In genomic region chr6:53066059-53066406, GRCh38 we compare ENCODE assay signal across 8 cellular contexts. TPM values are rescaled to one million over a fixed set of nuclear protein-coding genes. Genes with fewer than 3 reads are reported as not detected.
DNase-seq lines count a peak whose midpoint lies in the region; ATAC-seq and TF ChIP-seq lines count a peak whose summit lies in the region.

No MANE protein-coding gene starts in this region.

- no peak overlapping the region for H2BK5ac ChIP-seq in mesendoderm (ENCODE audit: low read length)

- peak overlapping the region; percentile 88 for H3K56ac ChIP-seq in mesendoderm (ENCODE audit: low read length)

- no peak for TF ChIP-seq CTCF in endothelial cell (IDR thresholded peaks at IDR 0.05; ENCODE audit: unreplicated experiment)

- no peak overlapping the region for H4K5ac ChIP-seq in mesendoderm (ENCODE audit: low read length)

- H3K4me1 Mint-ChIP-seq in endothelial cell (ENCODE audit: unreplicated experiment): peaks cover 11% of the 10 kb centered on the region
- H3K4me1 Mint-ChIP-seq in stimulated activated effector memory CD8-positive, alpha-beta T cell treated with anti-CD3 and anti-CD28 coated beads, Interleukin-12 subunit alpha, Interleukin-12 subunit beta, amount 100 ng/mL, for 72 hours: peaks cover 29% of the 10 kb centered on the region

- H3K36me3 ChIP-seq in MG63 (peaks cover 3% of the 10 kb centered on the region; the same call in 1 of the 2 replicates), mesendoderm (ENCODE audit: control insufficient read depth, insufficient read depth, low read length) (no peaks in the 10 kb centered on the region)

- peak overlapping the region; percentile 49 for H3K4me2 ChIP-seq in mesendoderm (ENCODE audit: low read length)

- H3K9me3 ChIP-seq in MG63: no peaks in the 10 kb centered on the region

- no peak overlapping the region for H2BK15ac ChIP-seq in mesendoderm (replicated peaks; ENCODE audit: low read depth)

- H3K27me3 ChIP-seq in MG63: no peaks in the 10 kb centered on the region
- no peaks in the 10 kb centered on the region for H3K27me3 ChIP-seq in mesendoderm (ENCODE audit: insufficient read depth, low read length, poor library complexity)

- H3K23ac ChIP-seq in mesendoderm (ENCODE audit: low read length): peak overlapping the region; percentile 68

- H3K27me3 Mint-ChIP-seq in endothelial cell (ENCODE audit: unreplicated experiment): peaks cover 7% of the 10 kb centered on the region

- no peaks in the 10 kb centered on the region for H3K4me1 ChIP-seq in mesendoderm (ENCODE audit: control insufficient read depth, low read depth, low read length)

- H2AK5ac ChIP-seq in mesendoderm (ENCODE audit: low read length): no peak overlapping the region

- H3K79me2 ChIP-seq in mesendoderm (ENCODE audit: control insufficient read depth, insufficient read depth, low read length): no peaks in the 10 kb centered on the region

- WGBS in mesendoderm (ENCODE audit: extremely low coverage, insufficient coverage, low lambda C conversion rate): no CpG with 5 or more reads among the region's 19 CpGs

- peaks cover 5% of the 10 kb centered on the region for H3K79me1 ChIP-seq in mesendoderm (ENCODE audit: low read length)

- H3K9me3 Mint-ChIP-seq in endothelial cell (ENCODE audit: unreplicated experiment): no peaks in the 10 kb centered on the region
- no peaks in the 10 kb centered on the region for H3K9me3 Mint-ChIP-seq in stimulated activated effector memory CD8-positive, alpha-beta T cell treated with anti-CD3 and anti-CD28 coated beads, Interleukin-12 subunit alpha, Interleukin-12 subunit beta, amount 100 ng/mL, for 72 hours

- no peak overlapping the region for H2BK120ac ChIP-seq in mesendoderm (ENCODE audit: low read depth, low read length)

- H4K8ac ChIP-seq in mesendoderm (ENCODE audit: low read depth, low read length): no peak overlapping the region

- peak overlapping the region; percentile 71 for H3K27ac Mint-ChIP-seq in endothelial cell (ENCODE audit: unreplicated experiment)
- H3K27ac Mint-ChIP-seq in stimulated activated effector memory CD8-positive, alpha-beta T cell treated with anti-CD3 and anti-CD28 coated beads, Interleukin-12 subunit alpha, Interleukin-12 subunit beta, amount 100 ng/mL, for 72 hours: peak overlapping the region; percentile 90

- peak overlapping the region; percentile 93 for H3K4me3 Mint-ChIP-seq in endothelial cell (ENCODE audit: unreplicated experiment)
- peak overlapping the region; percentile 80 for H3K4me3 Mint-ChIP-seq in stimulated activated effector memory CD8-positive, alpha-beta T cell treated with anti-CD3 and anti-CD28 coated beads, Interleukin-12 subunit alpha, Interleukin-12 subunit beta, amount 100 ng/mL, for 72 hours

- H3K27ac ChIP-seq in mesendoderm (ENCODE audit: low read depth, low read length): no peak overlapping the region

- DNase-seq in ELR (ENCODE audit: low read depth) (peak; percentile 69), MG63 (peak; percentile 58), endothelial cell (ENCODE audit: low spot score) (peak; percentile 30), mesendoderm (peak; percentile 47), NK-92 (lab: John Stamatoyannopoulos, UW; ENCODE audit: unreplicated experiment) (no peak)
- peak; percentile 67 for DNase-seq in activated CD8-positive, alpha-beta memory T cell treated with anti-CD3 and anti-CD28 coated beads, Interleukin-2, amount 50 U/mL, for 48 hours
- DNase-seq in stimulated activated effector memory CD8-positive, alpha-beta T cell treated with anti-CD3 and anti-CD28 coated beads, Interleukin-12 subunit alpha, Interleukin-12 subunit beta, amount 100 ng/mL, for 72 hours (ENCODE audit: low spot score in 2 of 2): peak; percentile 10 to 63

- H3K9ac ChIP-seq in mesendoderm (ENCODE audit: low read length): peak overlapping the region; percentile 84

- H3K4ac ChIP-seq in mesendoderm (ENCODE audit: low read depth, low read length): no peak overlapping the region

- peaks cover 1% of the 10 kb centered on the region for H3K36me3 Mint-ChIP-seq in endothelial cell (ENCODE audit: low read depth, unreplicated experiment)
- peaks cover 6% of the 10 kb centered on the region for H3K36me3 Mint-ChIP-seq in stimulated activated effector memory CD8-positive, alpha-beta T cell treated with anti-CD3 and anti-CD28 coated beads, Interleukin-12 subunit alpha, Interleukin-12 subunit beta, amount 100 ng/mL, for 72 hours

- no peak for ATAC-seq in stimulated activated effector memory CD8-positive, alpha-beta T cell treated with anti-CD3 and anti-CD28 coated beads, Interleukin-12 subunit alpha, Interleukin-12 subunit beta, amount 100 ng/mL, for 72 hours
- ATAC-seq in HG02588 (IDR thresholded peaks at IDR 0.05; ENCODE audit: unreplicated experiment): no peak

- H3K4me3 ChIP-seq in MG63 (peak overlapping the region; percentile 78), mesendoderm (ENCODE audit: low read length) (peak overlapping the region; percentile 91)

- H3K18ac ChIP-seq in mesendoderm (ENCODE audit: low read length): no peak overlapping the region

RNA-seq across cellular contexts. Expression of gene FBXO9, which starts 0.8 kb away (rescaled TPM):
- 19.3 and 41.2 TPM in 2 replicates for total RNA-seq in MG63 (2014; rRNA removed; shearing (Covaris generic); ENCODE audit: low replicate concordance)
- total RNA-seq in endothelial cell (ENCODE audit: unreplicated experiment): 61.5 TPM
- 26.3 TPM for polyA plus RNA-seq in mesendoderm (2013, experiment 1 of 2)
- polyA plus RNA-seq in mesendoderm (2013, experiment 2 of 2): 26.9 TPM

RNA-seq across cellular contexts. Expression of gene CILK1, which starts 4.4 kb away (rescaled TPM):
- 2.0 and 2.9 TPM in 2 replicates for total RNA-seq in MG63 (2014; rRNA removed; shearing (Covaris generic); ENCODE audit: low replicate concordance)
- 17.5 TPM for total RNA-seq in endothelial cell (ENCODE audit: unreplicated experiment)
- 11.5 TPM for polyA plus RNA-seq in mesendoderm (2013, experiment 1 of 2)
- 11.1 TPM for polyA plus RNA-seq in mesendoderm (2013, experiment 2 of 2)
